ENCODE assay signal across 15 cellular contexts in the genomic region with DNA sequence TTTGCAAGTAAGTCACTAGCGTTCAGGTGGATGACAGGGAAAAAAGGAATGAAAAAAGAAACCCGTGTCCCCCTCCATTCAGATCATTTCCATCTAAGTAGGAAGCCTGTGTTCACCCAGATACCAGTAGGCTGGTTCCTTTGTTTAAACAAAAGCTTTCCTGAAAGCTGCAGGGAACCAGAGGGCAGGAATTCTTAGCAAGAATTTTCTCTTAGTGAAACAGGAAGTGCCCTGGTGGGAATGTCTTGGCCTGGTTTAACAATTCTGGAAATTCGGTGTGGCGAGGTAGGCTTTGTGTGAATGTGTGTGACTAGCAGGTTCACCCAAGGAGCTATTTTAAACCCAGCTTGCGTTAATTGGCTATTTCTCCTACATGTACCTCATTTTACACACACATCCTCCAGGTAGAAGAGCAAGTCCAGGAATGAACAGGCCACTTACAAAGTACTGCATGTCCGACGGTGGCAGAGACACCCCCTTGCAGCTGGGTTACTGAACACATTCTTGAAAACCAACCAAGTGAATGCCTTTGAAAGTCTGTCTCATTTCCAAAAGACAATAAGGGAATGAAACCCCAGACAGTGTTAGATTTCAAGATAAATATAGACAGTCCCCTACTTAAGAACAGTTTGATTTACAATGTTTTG.
DNase-seq lines count a peak whose midpoint lies in the region; ATAC-seq and TF ChIP-seq lines count a peak whose summit lies in the region.
"Had no signal": no experiment of that assay in that cellular context is flagged by ENCODE, and none has a peak within 500 bp of the region (broad histone marks: within the 10 kb centered on the region; RNA-seq: fewer than 3 reads in every experiment).

No MANE protein-coding gene starts in this region.

- no peak overlapping the region for H3K23ac ChIP-seq in trophoblast cell (ENCODE audit: low read length)

- H3K36me3 ChIP-seq in ES-I3 (ENCODE audit: insufficient read depth, low read length), result no peaks in the 10 kb centered on the region
- no peaks in the 10 kb centered on the region for H3K36me3 ChIP-seq in body of pancreas (replicated peaks in 1 of 2; ENCODE audit: insufficient read depth in 1 of 2, low read depth in 2 of 2)
- H3K36me3 ChIP-seq in trophoblast cell (ENCODE audit: control insufficient read depth in 1 of 2, insufficient read depth in 2 of 2, low read length in 2 of 2), result no peaks in the 10 kb centered on the region
- H3K36me3 ChIP-seq in HAP-1 (replicated peaks), result no peaks in the 10 kb centered on the region
- H3K36me3 ChIP-seq: BLaER1 had no signal

- H3K4me2 ChIP-seq in trophoblast cell (ENCODE audit: low read length), result peak overlapping the region; percentile 11

- H3K27ac ChIP-seq in body of pancreas, result peak overlapping the region in 2 of 4 donors; percentile 6 to 42
- H3K27ac ChIP-seq in trophoblast cell (ENCODE audit: low read depth, low read length), result peak overlapping the region; percentile 90
- H3K27ac ChIP-seq: BLaER1 had no signal

- H3K4me3 ChIP-seq in body of pancreas (no peak overlapping the region), trophoblast cell (ENCODE audit: low read depth, low read length) (no peak overlapping the region), HAP-1 (no peak overlapping the region)
- H3K4me3 ChIP-seq: BLaER1 had no signal

- no peak overlapping the region for H3K18ac ChIP-seq in trophoblast cell (ENCODE audit: low read length)

- H3K27me3 ChIP-seq in body of pancreas, result no peaks in the 10 kb centered on the region
- no peaks in the 10 kb centered on the region for H3K27me3 ChIP-seq in trophoblast cell (ENCODE audit: insufficient read depth, low read length)
- no peaks in the 10 kb centered on the region for H3K27me3 ChIP-seq in HAP-1 (ENCODE audit: low read depth)
- H3K27me3 ChIP-seq: BLaER1 had no signal

- no peak overlapping the region for H4K8ac ChIP-seq in trophoblast cell (ENCODE audit: low read depth, low read length)

- no peak overlapping the region for H2BK12ac ChIP-seq in trophoblast cell (ENCODE audit: low read length)

- no peak for DNase-seq in body of pancreas
- DNase-seq in iPS DF 4.7 (ENCODE audit: extremely low read depth, low spot score), result peak; percentile 99
- DNase-seq in trophoblast cell, result peak in 1 of 2 donors; percentile 26
- DNase-seq in stimulated activated CD4-positive, alpha-beta T cell treated with anti-CD3 and anti-CD28 coated beads, Interleukin-2, amount 100 ng/mL, for 24 hours, result no peak
- no peak for DNase-seq in GM10266 (ENCODE audit: extremely low spot score)
- no peak for DNase-seq in HAP-1 (ENCODE audit: low spot score in 2 of 2)
- DNase-seq: activated CD4-positive, alpha-beta T cell treated with anti-CD3 and anti-CD28 coated beads, Interleukin-2, amount 10 ng/mL, durations not matched to agents 7 days and 5 days; activated naive CD8-positive, alpha-beta T cell treated with anti-CD3 and anti-CD28 coated beads, Interleukin-2, amount 10 ng/mL, durations not matched to agents 7 days and 5 days; glutamatergic neuron; NCI-H1048; stimulated activated naive CD4-positive, alpha-beta T cell treated with Interleukin-2 at 50 U/mL for 16 hours had no signal

- no peak overlapping the region for H2AK5ac ChIP-seq in trophoblast cell (ENCODE audit: low read length)

- H2BK120ac ChIP-seq in trophoblast cell (ENCODE audit: insufficient read depth, low read length, poor library complexity), result peak overlapping the region; percentile 82

- no peak overlapping the region for H3K14ac ChIP-seq in trophoblast cell (ENCODE audit: low read length)

- H2BK5ac ChIP-seq in trophoblast cell (ENCODE audit: low read depth, low read length, poor library complexity), result peak overlapping the region; percentile 54

- no peak overlapping the region for H2AFZ ChIP-seq in trophoblast cell (ENCODE audit: insufficient read depth, low read length, poor library complexity)

- H4K91ac ChIP-seq in trophoblast cell (ENCODE audit: low read depth, low read length), result no peak overlapping the region

- H3K79me1 ChIP-seq in trophoblast cell (ENCODE audit: low read length), result peaks cover 28% of the 10 kb centered on the region

- peak; percentile 16 for ATAC-seq in body of pancreas
- no peak for ATAC-seq in GM19328 (IDR thresholded peaks at IDR 0.05; ENCODE audit: unreplicated experiment)
- ATAC-seq: sciatic nerve had no signal

- H3K9me3 ChIP-seq in ES-I3 (ENCODE audit: control insufficient read depth, insufficient read depth, low read length), result no peaks in the 10 kb centered on the region; the same call in 1 of the 2 replicates
- H3K9me3 ChIP-seq in body of pancreas, result no peaks in the 10 kb centered on the region
- H3K9me3 ChIP-seq in trophoblast cell (ENCODE audit: insufficient read depth, low read depth, low read length), result no peaks in the 10 kb centered on the region
- no peaks in the 10 kb centered on the region for H3K9me3 ChIP-seq in HAP-1

- TF ChIP-seq POLR2A in body of pancreas (IDR thresholded peaks at IDR 0.05), result no peak

- H3K79me2 ChIP-seq in trophoblast cell (ENCODE audit: control insufficient read depth, insufficient read depth, low read length, poor library complexity), result peaks cover 2% of the 10 kb centered on the region

- in situ Hi-C loops in HAP-1 (cut with MboI; ENCODE audit: low sequenced_read_pairs), result no loop called here

- intact Hi-C loops in body of pancreas (cut with DNase I), result no loop called here

- WGBS in body of pancreas, 2 donors, result 56 to 69% methylated on average over 7 of the region's 7 CpGs
- WGBS in trophoblast cell (ENCODE audit: extremely low coverage, insufficient coverage, insufficient read length), result no CpG with 5 or more reads among the region's 7 CpGs

- H3K4me1 ChIP-seq in ES-I3 (ENCODE audit: insufficient read depth, low read length), result peaks cover 39% of the 10 kb centered on the region
- H3K4me1 ChIP-seq in body of pancreas, result peaks cover 29% of the 10 kb centered on the region
- H3K4me1 ChIP-seq in trophoblast cell (ENCODE audit: control insufficient read depth in 1 of 2, insufficient read depth in 2 of 2, low read length in 2 of 2), result peaks cover 36 to 43% of the 10 kb centered on the region in 2 experiments
- no peaks in the 10 kb centered on the region for H3K4me1 ChIP-seq in HAP-1

- H4K12ac ChIP-seq in trophoblast cell (ENCODE audit: low read depth, low read length), result no peak overlapping the region

- 0 out of 2 replicates have a peak overlapping the region, but pooled peaks have one; percentile 11 for H3K9ac ChIP-seq in ES-I3 (ENCODE audit: low read depth, low read length)
- H3K9ac ChIP-seq in trophoblast cell (ENCODE audit: low read length), result no peak overlapping the region

- TF ChIP-seq CTCF in body of pancreas (IDR thresholded peaks at IDR 0.05), result no peak
- no peak for TF ChIP-seq CTCF in GM10266 (IDR thresholded peaks at IDR 0.05; ENCODE audit: control insufficient read depth, insufficient read depth, low read depth, missing control alignments)

- H3K4ac ChIP-seq in trophoblast cell (ENCODE audit: low read depth, low read length), result no peak overlapping the region
